ENCODE assay signal across 8 cellular contexts in genomic region chr22:21045585-21046294, GRCh38.
DNase-seq lines count a peak whose midpoint lies in the region; ATAC-seq and TF ChIP-seq lines count a peak whose summit lies in the region.

TSS of gene LRRC74B (plus strand) at chr22:21045946. CDS start at chr22:21045987, 41 bp downstream.

- no peak for TF ChIP-seq CTCF in GM10248 (IDR thresholded peaks at IDR 0.05; ENCODE audit: control extremely low read depth, extremely low read depth, low read depth, missing control alignments)

- CTCF ChIA-PET in GM10248 (lab: Yijun Ruan, JAX): interaction anchor here (1.1 to 1.5 kb wide), 2 partner anchors 56 to 63 kb away, joined by 3 to 4 read pairs; no protein-coding TSS in a partner anchor

- POLR2A ChIA-PET in GM10248 (lab: Yijun Ruan, JAX): no interaction called here

- DNase-seq in GM10248 (ENCODE audit: extremely low spot score) (peak; percentile 92), NCI-H2171 treated with DMSO at 0.1 percent for 48 hours (lab: John Stamatoyannopoulos, UW) (peak; percentile 85), inferior parietal cortex (ENCODE audit: extremely low spot score) (peak; percentile 92), smooth muscle cell of the brain vasculature (ENCODE audit: low read depth, low spot score) (peak; percentile 83), KG1 (lab: John Stamatoyannopoulos, UW) (no peak)
- peak; percentile 45 to 48 (median 46) for DNase-seq in activated CD4-positive, CD25-positive, alpha-beta regulatory T cell (lab: John Stamatoyannopoulos, UW)
- peak; percentile 68 for DNase-seq in central memory CD4-positive, alpha-beta T cell

- peak; percentile 68 for ATAC-seq in HG02973 (IDR thresholded peaks at IDR 0.05; ENCODE audit: unreplicated experiment)
